Comparison of ENCODE assay signal across 11 cellular contexts in genomic region chr17:39979021-39979660, GRCh38. TPM values are rescaled to one million over a fixed set of nuclear protein-coding genes. Genes with fewer than 3 reads are reported as not detected.
A peak's percentile ranks its signal among the peaks of the same experiment; 100 is the strongest.
DNase-seq lines count a peak whose midpoint lies in the region; ATAC-seq, FAIRE-seq and TF ChIP-seq lines count a peak whose summit lies in the region.
"Had no signal": no experiment of that assay in that cellular context is flagged by ENCODE, and none has a peak within 500 bp of the region (broad histone marks: within the 10 kb centered on the region; RNA-seq: fewer than 3 reads in every experiment).

No MANE protein-coding gene starts in this region.

- no peak for TF ChIP-seq CTCF in BJ (IDR thresholded peaks at IDR 0.05; ENCODE audit: insufficient read depth, low read depth, low read length)
- TF ChIP-seq CTCF in astrocyte of the spinal cord (IDR thresholded peaks at IDR 0.05; ENCODE audit: low read depth, low read length) = no peak

- POLR2A ChIA-PET in BJ (lab: Charles Lee) = interaction anchor here (0.7 kb wide), 2 partner anchors 556 to 1672 kb away, joined by 3 to 9 read pairs; no protein-coding TSS in a partner anchor
- POLR2A ChIA-PET in naive thymus-derived CD4-positive, alpha-beta T cell (lab: Charles Lee) = interaction anchor here (1.6 to 2.9 kb wide), 4 partner anchors 17 to 53 kb away, joined by 4 to 21 read pairs (median 12); partner anchors contain the start of gene GSDMA

- peak overlapping the region in 3 of 9 donors; percentile 38 to 90 (median 41) for H3K27ac Mint-ChIP-seq in naive thymus-derived CD4-positive, alpha-beta T cell

- H3K4me3 Mint-ChIP-seq in naive thymus-derived CD4-positive, alpha-beta T cell = peak overlapping the region in 9 of 10 donors; percentile 19 to 97 (median 92)

- H3K9me3 Mint-ChIP-seq in naive thymus-derived CD4-positive, alpha-beta T cell = peaks cover 0 to 1% (median 0%) of the 10 kb centered on the region in 11 donors
- H3K9me3 Mint-ChIP-seq: central memory CD8-positive, alpha-beta T cell had no signal

- H3K27me3 ChIP-seq in BJ (ENCODE audit: control insufficient read depth, insufficient read depth, low read length) = 0 out of 2 replicates have a peak, but pooled peaks cover 3% of the 10 kb centered on the region
- H3K27me3 ChIP-seq in naive thymus-derived CD4-positive, alpha-beta T cell (ENCODE audit: control insufficient read depth in 2 of 2, insufficient read depth in 2 of 2, low read length in 2 of 2) = no peaks in the 10 kb centered on the region

- no peak for FAIRE-seq in HTR-8/SVneo (lab: Jason Lieb, UNC)

- intact Hi-C loops in naive thymus-derived CD4-positive, alpha-beta T cell (cut with micrococcal nuclease) = no loop called here

- H3K27ac ChIP-seq in naive thymus-derived CD4-positive, alpha-beta T cell (ENCODE audit: low read depth, low read length) = no peak overlapping the region

- ATAC-seq in naive thymus-derived CD4-positive, alpha-beta T cell = no peak
- no peak for ATAC-seq in HG02981 (IDR thresholded peaks at IDR 0.05; ENCODE audit: unreplicated experiment)

- H3K4me1 ChIP-seq in naive thymus-derived CD4-positive, alpha-beta T cell (ENCODE audit: control insufficient read depth in 2 of 2, insufficient read depth in 2 of 2, low read length in 2 of 2) = peaks cover 17 to 23% of the 10 kb centered on the region in 2 donors

- H3K27me3 Mint-ChIP-seq in naive thymus-derived CD4-positive, alpha-beta T cell = peaks cover 0 to 14% (median 2%) of the 10 kb centered on the region in 5 donors

- in situ Hi-C loops in astrocyte of the spinal cord (cut with HindIII; ENCODE audit: low sequenced_read_pairs) = no loop called here

- DNase-seq in BJ (ENCODE audit: low read depth) (peak; percentile 83), HTR-8/SVneo (ENCODE audit: insufficient read length, low spot score) (peak; percentile 50), astrocyte of the spinal cord (ENCODE audit: low read depth, low spot score) (peak; percentile 87), amygdala (lab: John Stamatoyannopoulos, UW) (no peak), occipital lobe (lab: John Stamatoyannopoulos, UW) (no peak), NCI-H2227 (lab: John Stamatoyannopoulos, UW; ENCODE audit: unreplicated experiment) (no peak)
- no peak for DNase-seq in naive thymus-derived CD4-positive, alpha-beta T cell

- H3K36me3 Mint-ChIP-seq in naive thymus-derived CD4-positive, alpha-beta T cell = peaks cover 0 to 4% (median 0%) of the 10 kb centered on the region in 5 donors

- CTCF ChIA-PET in BJ (lab: Yijun Ruan, JAX) = interaction anchor here (0.7 to 5.5 kb wide), 11 partner anchors 10 to 114 kb away, joined by 3 to 51 read pairs (median 22); partner anchors contain the start of gene GSDMA
- CTCF ChIA-PET in naive thymus-derived CD4-positive, alpha-beta T cell (lab: Charles Lee) = interaction anchor here (1.0 to 4.6 kb wide), 4 partner anchors 23 to 134 kb away, joined by 4 to 41 read pairs (median 16); partner anchors contain the start of genes LRRC3C and ORMDL3

- H3K4me3 ChIP-seq in BJ (ENCODE audit: low read depth, low read length) (no peak overlapping the region), astrocyte of the spinal cord (ENCODE audit: low read depth, low read length) (no peak overlapping the region)
- no peak overlapping the region for H3K4me3 ChIP-seq in naive thymus-derived CD4-positive, alpha-beta T cell (ENCODE audit: low read length)

- H3K4me1 Mint-ChIP-seq in naive thymus-derived CD4-positive, alpha-beta T cell = peaks cover 22 to 41% (median 39%) of the 10 kb centered on the region in 7 donors

- H3K36me3 ChIP-seq in BJ (ENCODE audit: control insufficient read depth, insufficient read depth, low read length) = peaks cover under 1% of the 10 kb centered on the region; the same call in 1 of the 2 replicates
- H3K36me3 ChIP-seq in naive thymus-derived CD4-positive, alpha-beta T cell (ENCODE audit: control insufficient read depth in 2 of 3, insufficient read depth in 3 of 3, low read length in 3 of 3) = peaks cover 0 to 7% (median 0%) of the 10 kb centered on the region in 3 experiments

- H3K9me3 ChIP-seq in naive thymus-derived CD4-positive, alpha-beta T cell (ENCODE audit: control insufficient read depth in 2 of 3, low read length in 3 of 3) = no peaks in the 10 kb centered on the region

RNA-seq across cellular contexts. Expression of gene PSMD3, which starts 1.5 kb away (rescaled TPM):
- polyA plus RNA-seq in BJ (2011; rRNA removed) = 57.0 and 104 TPM in 2 replicates
- 60.9 and 77.5 TPM in 2 replicates for polyA minus RNA-seq in BJ (2011; rRNA and poly(A)+ RNA removed)
- 100 to 1,000 TPM in 1 of 5 experiments, 10 to 100 TPM in 4; 55.7 to 111 (median 68.9) TPM for total RNA-seq in naive thymus-derived CD4-positive, alpha-beta T cell
- 10 to 100 TPM; 44.6 to 53.1 TPM for polyA plus RNA-seq in naive thymus-derived CD4-positive, alpha-beta T cell
- 69.1 TPM for total RNA-seq in occipital lobe

RNA-seq across cellular contexts. Expression of gene GSDMA, which starts 16.3 kb away (rescaled TPM):
- polyA plus RNA-seq in BJ (2011; rRNA removed) = not detected in 2 replicates
- polyA minus RNA-seq in BJ (2011; rRNA and poly(A)+ RNA removed) = not detected in 2 replicates
- 1 to 10 TPM in 1 of 5 experiments, under 1 TPM in 2, not detected in 2; 0.22 to 2.4 (median 0.75) TPM for total RNA-seq in naive thymus-derived CD4-positive, alpha-beta T cell
- polyA plus RNA-seq in naive thymus-derived CD4-positive, alpha-beta T cell = under 1 TPM; 0.61 to 0.69 TPM
- total RNA-seq in occipital lobe = not detected

RNA-seq across cellular contexts. Expression of gene CSF3, which starts 36.1 kb away (rescaled TPM):
- not detected in 2 replicates for polyA plus RNA-seq in BJ (2011; rRNA removed)
- 0.33 TPM in 1 of 2 replicates, not detected in the other for polyA minus RNA-seq in BJ (2011; rRNA and poly(A)+ RNA removed)
- not detected for total RNA-seq in naive thymus-derived CD4-positive, alpha-beta T cell
- not detected for polyA plus RNA-seq in naive thymus-derived CD4-positive, alpha-beta T cell
- total RNA-seq in occipital lobe = 0.16 TPM
- total RNA-seq: mononuclear cell, Right ventricle myocardium superior had no signal

RNA-seq across cellular contexts. Expression of gene LRRC3C, which starts 51.6 kb away (rescaled TPM):
- polyA plus RNA-seq in BJ (2011; rRNA removed) = not detected in 2 replicates
- polyA minus RNA-seq in BJ (2011; rRNA and poly(A)+ RNA removed) = not detected in 2 replicates
- under 1 TPM in 1 of 5 experiments, not detected in 4; 0.27 TPM for total RNA-seq in naive thymus-derived CD4-positive, alpha-beta T cell
- polyA plus RNA-seq in naive thymus-derived CD4-positive, alpha-beta T cell = not detected
- total RNA-seq in occipital lobe = not detected
- total RNA-seq: mononuclear cell, Right ventricle myocardium superior had no signal

RNA-seq across cellular contexts. Expression of gene ORMDL3, which starts 51.7 kb away (rescaled TPM):
- polyA plus RNA-seq in BJ (2011; rRNA removed) = 78.3 and 96.7 TPM in 2 replicates
- polyA minus RNA-seq in BJ (2011; rRNA and poly(A)+ RNA removed) = 89.7 and 149 TPM in 2 replicates
- total RNA-seq in naive thymus-derived CD4-positive, alpha-beta T cell = 100 to 1,000 TPM in 3 of 5 experiments, 10 to 100 TPM in 2; 77.6 to 205 (median 110) TPM
- 100 to 1,000 TPM; 167 to 197 TPM for polyA plus RNA-seq in naive thymus-derived CD4-positive, alpha-beta T cell
- 51.2 TPM for total RNA-seq in occipital lobe

Comparison
In these comparisons a context has a peak if more than half of its experiments do, and no peak if none do; other contexts are left out.
1. DNase-seq: peak in BJ (single experiment), HTR-8/SVneo (single experiment) and astrocyte of the spinal cord (single experiment); none in naive thymus-derived CD4-positive, alpha-beta T cell (0 of 9), amygdala (0 of 56), occipital lobe (single experiment) and NCI-H2227 (single experiment).